Comparison of ENCODE assay signal across 17 cellular contexts in the genomic region with DNA sequence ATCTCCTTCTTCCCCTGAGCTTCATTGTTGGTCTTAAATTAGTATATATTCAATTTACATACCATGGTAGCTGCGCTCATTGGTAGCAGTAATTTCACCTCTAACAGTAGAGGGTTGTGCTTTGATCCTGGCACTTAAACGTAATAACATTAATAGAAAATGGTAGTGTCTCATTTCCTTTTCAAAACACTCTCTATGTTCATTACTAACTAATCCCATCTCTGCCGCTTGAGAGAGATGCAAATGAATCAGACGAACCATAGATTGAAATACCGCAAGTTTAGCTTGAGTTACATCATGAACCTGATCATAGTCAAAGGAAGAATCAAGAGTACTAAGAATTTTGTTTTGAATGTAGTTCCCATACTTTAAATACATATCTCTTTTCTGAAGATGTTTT. TPM values are rescaled to one million over a fixed set of nuclear protein-coding genes. Genes with fewer than 3 reads are reported as not detected.
DNase-seq lines count a peak whose midpoint lies in the region; ATAC-seq and TF ChIP-seq lines count a peak whose summit lies in the region.
"Had no signal": no experiment of that assay in that cellular context is flagged by ENCODE, and none has a peak within 500 bp of the region (broad histone marks: within the 10 kb centered on the region; RNA-seq: fewer than 3 reads in every experiment).

No MANE protein-coding gene starts in this region.

- peak; percentile 70 to 79 for ATAC-seq in activated T-cell treated with anti-CD3 and anti-CD28 coated beads, Interleukin-2, amount 50 U/mL, for 72 hours (replicated peaks in 1 of 2)
- ATAC-seq in GM19455 (IDR thresholded peaks at IDR 0.05; ENCODE audit: unreplicated experiment) (peak; percentile 76), HG03280 (IDR thresholded peaks at IDR 0.05; ENCODE audit: unreplicated experiment) (peak; percentile 67), GM19397 (IDR thresholded peaks at IDR 0.05; ENCODE audit: unreplicated experiment) (no peak)
- ATAC-seq: stimulated activated memory B cell treated with anti-CD40 and anti-IgM and Interleukin-4, amounts not matched to agents 10 μg/mL and 1 μg/mL and 100 μg/mL, for 72 hours had no signal

- no peak for TF ChIP-seq CTCF in nephron (IDR thresholded peaks at IDR 0.05; ENCODE audit: unreplicated experiment in 3 of 3)

- H3K36me3 Mint-ChIP-seq in activated T-cell treated with anti-CD3 and anti-CD28 coated beads, Interleukin-2, amount 50 U/mL, for 72 hours (ENCODE audit: insufficient read depth in 2 of 2), result peaks cover 0 to 3% of the 10 kb centered on the region in 2 donors
- no peaks in the 10 kb centered on the region for H3K36me3 Mint-ChIP-seq in nephron (ENCODE audit: low read depth)
- H3K36me3 Mint-ChIP-seq: natural killer cell treated with Interleukin-12 subunit alpha and Interleukin-12 subunit beta and Interleukin-15 and Interleukin-18, amount 100 ng/mL, for 72 hours; stimulated activated memory B cell treated with anti-CD40 and anti-IgM and Interleukin-4, amounts not matched to agents 10 μg/mL and 1 μg/mL and 100 μg/mL, for 72 hours had no signal

- peak overlapping the region; percentile 83 for H3K27ac Mint-ChIP-seq in activated T-cell treated with anti-CD3 and anti-CD28 coated beads, Interleukin-2, amount 50 U/mL, for 72 hours
- no peak overlapping the region for H3K27ac Mint-ChIP-seq in nephron
- H3K27ac Mint-ChIP-seq: endodermal cell; natural killer cell treated with Interleukin-12 subunit alpha and Interleukin-12 subunit beta and Interleukin-15 and Interleukin-18, amount 100 ng/mL, for 72 hours; stimulated activated memory B cell treated with anti-CD40 and anti-IgM and Interleukin-4, amounts not matched to agents 10 μg/mL and 1 μg/mL and 100 μg/mL, for 72 hours had no signal

- peak overlapping the region; percentile 65 to 82 for H3K4me3 Mint-ChIP-seq in activated T-cell treated with anti-CD3 and anti-CD28 coated beads, Interleukin-2, amount 50 U/mL, for 72 hours
- H3K4me3 Mint-ChIP-seq in nephron, result peak overlapping the region in 2 of 3 experiments; percentile 4 to 10
- H3K4me3 Mint-ChIP-seq: endodermal cell; natural killer cell treated with Interleukin-12 subunit alpha and Interleukin-12 subunit beta and Interleukin-15 and Interleukin-18, amount 100 ng/mL, for 72 hours; stimulated activated memory B cell treated with anti-CD40 and anti-IgM and Interleukin-4, amounts not matched to agents 10 μg/mL and 1 μg/mL and 100 μg/mL, for 72 hours had no signal

- H3K27me3 Mint-ChIP-seq in activated T-cell treated with anti-CD3 and anti-CD28 coated beads, Interleukin-2, amount 50 U/mL, for 72 hours (ENCODE audit: low read depth), result peaks cover 82% of the 10 kb centered on the region
- peaks cover 63% of the 10 kb centered on the region for H3K27me3 Mint-ChIP-seq in nephron (ENCODE audit: low read depth)

- no peaks in the 10 kb centered on the region for H3K9me3 Mint-ChIP-seq in activated T-cell treated with anti-CD3 and anti-CD28 coated beads, Interleukin-2, amount 50 U/mL, for 72 hours
- no peaks in the 10 kb centered on the region for H3K9me3 Mint-ChIP-seq in nephron
- H3K9me3 Mint-ChIP-seq: endodermal cell; natural killer cell treated with Interleukin-12 subunit alpha and Interleukin-12 subunit beta and Interleukin-15 and Interleukin-18, amount 100 ng/mL, for 72 hours; stimulated activated memory B cell treated with anti-CD40 and anti-IgM and Interleukin-4, amounts not matched to agents 10 μg/mL and 1 μg/mL and 100 μg/mL, for 72 hours had no signal

- no peak for DNase-seq in activated T-cell treated with anti-CD3 and anti-CD28 coated beads, Interleukin-2, amount 50 U/mL, for 72 hours
- DNase-seq in activated T-cell treated with anti-CD3 and anti-CD28 coated beads, Interleukin-2, amount 50 U/mL, for 1 hour, result no peak
- DNase-seq in activated CD4-positive, alpha-beta T cell treated with anti-CD3 and anti-CD28 coated beads for 1 hour, result no peak
- DNase-seq in SW480 (ENCODE audit: low spot score), result no peak
- DNase-seq: ACHN; activated CD4-positive, alpha-beta T cell treated with anti-CD3 and anti-CD28 coated beads, Interleukin-2, amount 50 U/mL, for 1 hour; colonic mucosa; endodermal cell; midbrain; NCI-H1417; SW 1271 had no signal

- H3K4me1 Mint-ChIP-seq in activated T-cell treated with anti-CD3 and anti-CD28 coated beads, Interleukin-2, amount 50 U/mL, for 72 hours (ENCODE audit: low read depth), result peaks cover 42% of the 10 kb centered on the region
- H3K4me1 Mint-ChIP-seq in nephron, result peaks cover 13% of the 10 kb centered on the region

RNA-seq across cellular contexts. Expression of a gene that starts 2.2 kb away (rescaled TPM):
- 1 to 10 TPM; 4.7 to 6.7 TPM for total RNA-seq in activated T-cell treated with anti-CD3 and anti-CD28 coated beads, Interleukin-2, amount 50 U/mL, for 72 hours

RNA-seq across cellular contexts. Expression of a gene that starts 46.3 kb away (rescaled TPM):
- 10 to 100 TPM; 26.6 to 33.1 TPM for total RNA-seq in activated T-cell treated with anti-CD3 and anti-CD28 coated beads, Interleukin-2, amount 50 U/mL, for 72 hours
